Comparison of ENCODE assay signal across 8 cellular contexts in the genomic region with DNA sequence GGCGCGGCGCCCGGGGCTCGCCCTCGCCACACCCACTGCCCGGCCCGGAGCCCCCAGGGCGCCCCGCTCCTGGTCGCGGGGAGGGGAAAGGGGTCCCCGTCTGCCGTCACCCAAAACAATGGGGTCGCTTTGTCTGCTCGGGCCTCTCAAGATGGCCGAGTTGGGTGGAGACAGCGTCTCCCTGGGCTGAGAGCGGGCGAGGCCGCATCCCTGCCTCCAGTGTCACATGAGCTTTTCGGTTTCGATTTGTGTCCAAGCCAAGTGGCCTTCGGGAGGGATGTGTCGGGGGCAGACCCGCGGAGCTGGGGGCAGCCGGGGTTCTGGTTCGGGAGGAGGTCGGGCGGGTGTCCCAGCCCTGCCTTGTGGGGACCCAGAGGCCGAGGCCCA. TPM values are rescaled to one million over a fixed set of nuclear protein-coding genes. Genes with fewer than 3 reads are reported as not detected.
DNase-seq lines count a peak whose midpoint lies in the region; ATAC-seq and TF ChIP-seq lines count a peak whose summit lies in the region.

No MANE protein-coding gene starts in this region.

- H3K27ac Mint-ChIP-seq in activated naive CD8-positive, alpha-beta T cell treated with anti-CD3 and anti-CD28 coated beads, Interleukin-2, amount 50 U/mL, for 24 hours: peak overlapping the region; percentile 73

- no peaks in the 10 kb centered on the region for H3K9me3 Mint-ChIP-seq in activated naive CD8-positive, alpha-beta T cell treated with anti-CD3 and anti-CD28 coated beads, Interleukin-2, amount 50 U/mL, for 24 hours

- no peak for TF ChIP-seq POLR2A in heart left ventricle (IDR thresholded peaks at IDR 0.05)
- TF ChIP-seq POLR2A in vagina (IDR thresholded peaks at IDR 0.05): no peak

- H3K4me1 ChIP-seq in HUES6 (ENCODE audit: control insufficient read depth, insufficient read depth, low read length) (peaks cover 13% of the 10 kb centered on the region), heart left ventricle (peaks cover 0 to 63% (median 43%) of the 10 kb centered on the region in 12 donors), vagina (peaks cover 50% of the 10 kb centered on the region)

- H3K36me3 Mint-ChIP-seq in activated naive CD8-positive, alpha-beta T cell treated with anti-CD3 and anti-CD28 coated beads, Interleukin-2, amount 50 U/mL, for 24 hours (ENCODE audit: low read depth): peaks cover 13% of the 10 kb centered on the region

- H3K9me3 ChIP-seq in HUES6 (ENCODE audit: control insufficient read depth, insufficient read depth, low read depth, low read length) (no peaks in the 10 kb centered on the region), SK-N-MC (ENCODE audit: low read depth, low read length) (no peaks in the 10 kb centered on the region), heart left ventricle (no peaks in the 10 kb centered on the region), vagina (no peaks in the 10 kb centered on the region)

- H3K27ac ChIP-seq in HUES6 (ENCODE audit: low read depth, low read length) (peak overlapping the region; percentile 67; the same call in 1 of the 2 replicates), SK-N-MC (no peak overlapping the region), heart left ventricle (peak overlapping the region; percentile 82 to 98 (median 96)), vagina (peak overlapping the region; percentile 99)

- H3K27me3 Mint-ChIP-seq in activated naive CD8-positive, alpha-beta T cell treated with anti-CD3 and anti-CD28 coated beads, Interleukin-2, amount 50 U/mL, for 24 hours: no peaks in the 10 kb centered on the region

- DNase-seq in DMS79 (lab: John Stamatoyannopoulos, UW) (peak; percentile 78), SK-N-MC (ENCODE audit: low read depth, low spot score) (no peak), heart left ventricle (peak; percentile 71 to 83 (median 78)), posterior cingulate gyrus (peak in 9 of 10 donors; percentile 45 to 94 (median 65)), vagina (ENCODE audit: extremely low spot score in 2 of 2) (no peak)
- DNase-seq in activated naive CD8-positive, alpha-beta T cell treated with anti-CD3 and anti-CD28 coated beads, Interleukin-2, amount 50 U/mL, for 24 hours: peak; percentile 64

- peaks cover 17% of the 10 kb centered on the region for H3K27me3 ChIP-seq in HUES6 (ENCODE audit: control insufficient read depth, insufficient read depth, low read length)
- no peaks in the 10 kb centered on the region for H3K27me3 ChIP-seq in heart left ventricle
- H3K27me3 ChIP-seq in vagina: no peaks in the 10 kb centered on the region

- H3K36me3 ChIP-seq in HUES6 (ENCODE audit: control insufficient read depth, insufficient read depth, low read length) (peaks cover 15% of the 10 kb centered on the region), SK-N-MC (ENCODE audit: insufficient read depth, low read length) (peaks cover 33% of the 10 kb centered on the region), heart left ventricle (peaks cover 0 to 20% (median 5%) of the 10 kb centered on the region in 9 donors), vagina (peaks cover 0 to 10% of the 10 kb centered on the region in 2 donors)

- H3K9ac ChIP-seq in HUES6 (ENCODE audit: low read length) (peak overlapping the region; percentile 83), SK-N-MC (ENCODE audit: insufficient read length) (peak overlapping the region; percentile 88)

- intact Hi-C loops in heart left ventricle (cut with DNase I): loop anchor here in 5 of 10 donors (5.0 to 10.0 kb wide), 4 partner anchors 120 to 350 kb away; partner anchors contain the start of genes HSP90AA1 (in 2 of the 5) and ZNF839 (in 2 of the 5)
- intact Hi-C loops in posterior cingulate gyrus (cut with DNase I): loop anchor here (10.0 kb wide), 1 partner anchor 350 kb away; the partner anchor contains the start of gene ZNF839
- intact Hi-C loops in vagina (cut with DNase I): loop anchor here (2.0 kb wide), 1 partner anchor 352 kb away; no protein-coding TSS in a partner anchor

- 0 to 1% (median 0%) methylated on average over 14 to 32 of the region's 32 CpGs for WGBS in heart left ventricle, 4 donors

- H3K4me3 Mint-ChIP-seq in activated naive CD8-positive, alpha-beta T cell treated with anti-CD3 and anti-CD28 coated beads, Interleukin-2, amount 50 U/mL, for 24 hours: peak overlapping the region; percentile 88

- ATAC-seq in GM21390 (IDR thresholded peaks at IDR 0.05; ENCODE audit: unreplicated experiment) (peak; percentile 36), heart left ventricle (peak; percentile 16 to 64 (median 48))
- ATAC-seq in activated naive CD8-positive, alpha-beta T cell treated with anti-CD3 and anti-CD28 coated beads, Interleukin-2, amount 50 U/mL, for 24 hours: peak; percentile 53

- TF ChIP-seq CTCF in heart left ventricle (IDR thresholded peaks at IDR 0.05) (no peak), vagina (IDR thresholded peaks at IDR 0.05) (no peak)

- H3K4me1 Mint-ChIP-seq in activated naive CD8-positive, alpha-beta T cell treated with anti-CD3 and anti-CD28 coated beads, Interleukin-2, amount 50 U/mL, for 24 hours: peaks cover 36% of the 10 kb centered on the region

- H3K4me3 ChIP-seq in HUES6 (ENCODE audit: low read depth, low read length) (peak overlapping the region; percentile 89), SK-N-MC (peak overlapping the region; percentile 87), heart left ventricle (peak overlapping the region; percentile 76 to 100 (median 99)), vagina (peak overlapping the region; percentile 95 to 97)

RNA-seq across cellular contexts. Expression of gene DYNC1H1, which starts 0.8 kb away (rescaled TPM):
- 100 to 1,000 TPM; 291 to 942 (median 603) TPM for total RNA-seq in heart left ventricle
- polyA plus RNA-seq in heart left ventricle: 100 to 1,000 TPM; 164 to 259 TPM
- total RNA-seq in vagina: 499 TPM

Comparison
In these comparisons a context has a peak if more than half of its experiments do, and no peak if none do; other contexts are left out.
1. DNase-seq: peak in DMS79 (single experiment), activated naive CD8-positive, alpha-beta T cell treated with anti-CD3 and anti-CD28 coated beads, Interleukin-2, amount 50 U/mL, for 24 hours (single experiment), heart left ventricle (5 of 5) and posterior cingulate gyrus (9 of 10); none in SK-N-MC (single experiment) and vagina (0 of 2).
2. Peak in every context shown above with its lines, with median percentiles within 50 percentile points of each other: ATAC-seq and H3K4me3 ChIP-seq.